In the genomic region with DNA sequence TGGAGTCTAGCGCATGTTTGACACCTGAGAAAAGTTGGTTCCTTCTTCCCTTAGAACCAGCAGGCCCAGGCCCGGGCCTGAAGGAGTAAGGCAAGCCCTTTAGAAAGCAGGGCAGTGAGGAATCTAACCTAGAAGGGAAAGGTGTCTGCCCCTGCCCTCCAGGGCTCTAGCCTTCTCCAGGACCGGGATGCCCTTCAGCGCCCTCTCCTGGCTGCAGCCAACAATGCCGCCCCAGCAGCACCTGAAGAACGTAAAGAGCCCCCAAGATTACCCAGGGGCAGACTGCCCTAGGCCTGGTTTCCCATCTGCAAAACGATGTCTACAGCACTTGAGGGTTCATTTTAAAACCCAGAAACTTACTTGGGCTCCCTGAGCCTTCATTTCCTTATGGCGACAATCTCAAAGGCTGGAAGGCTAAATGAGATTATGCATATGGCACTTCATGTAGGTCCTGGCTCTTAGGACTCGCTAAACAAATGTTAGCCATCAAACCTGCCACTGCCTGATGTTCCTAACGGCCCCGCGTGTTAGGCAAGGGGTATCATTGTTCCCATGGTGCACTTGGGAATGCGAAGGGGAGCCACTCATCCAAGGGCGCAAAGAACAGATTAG, we compare ENCODE assay signal across 10 cellular contexts.
A peak's percentile ranks its signal among the peaks of the same experiment; 100 is the strongest.
DNase-seq lines count a peak whose midpoint lies in the region; ATAC-seq and TF ChIP-seq lines count a peak whose summit lies in the region.
"Had no signal": no experiment of that assay in that cellular context is flagged by ENCODE, and none has a peak within 500 bp of the region (broad histone marks: within the 10 kb centered on the region; RNA-seq: fewer than 3 reads in every experiment).

No MANE protein-coding gene starts in this region.

- ATAC-seq in Panc1 (no peak), GM19397 (IDR thresholded peaks at IDR 0.05; ENCODE audit: unreplicated experiment) (no peak), HG02571 (IDR thresholded peaks at IDR 0.05; ENCODE audit: unreplicated experiment) (no peak)

- CTCF ChIA-PET in Panc1 (lab: Charles Lee), result no interaction called here

- BruUV-seq in Panc1 (replicated peaks; lab: Mats Ljungman, UMichigan), result no TSS peak

- H3K9me3 ChIP-seq in Panc1 (ENCODE audit: control insufficient read depth, insufficient read depth, low read depth, low read length), result no peaks in the 10 kb centered on the region

- H3K4me1 ChIP-seq in Panc1 (ENCODE audit: control insufficient read depth, insufficient read depth, low read length), result no peaks in the 10 kb centered on the region

- peak; percentile 44 for TF ChIP-seq CTCF in GM20000 (IDR thresholded peaks at IDR 0.05; ENCODE audit: extremely low read depth, missing control alignments)
- peak; percentile 69; the same call in 1 of the 2 replicates for TF ChIP-seq CTCF in Panc1 (IDR thresholded peaks at IDR 0.05)

- H3K36me3 ChIP-seq in Panc1 (ENCODE audit: control insufficient read depth, insufficient read depth, low read length), result no peaks in the 10 kb centered on the region

- intact Hi-C loops in Panc1 (cut with micrococcal nuclease; ENCODE audit: unreplicated experiment), result no loop called here

- DNase-seq in NCI-H524 (lab: John Stamatoyannopoulos, UW), result peak; percentile 77 to 84
- DNase-seq in NCI-H524 treated with DMSO at 0.1 percent for 48 hours (lab: John Stamatoyannopoulos, UW), result no peak
- peak; percentile 31 for DNase-seq in GM20000 (ENCODE audit: low spot score)
- DNase-seq in Panc1 (ENCODE audit: low read depth, low spot score), result no peak
- DNase-seq in islet precursor cell, result peak; percentile 81
- DNase-seq in NCI-H1694 treated with DMSO at 0.1 percent for 48 hours (lab: John Stamatoyannopoulos, UW), result no peak
- DNase-seq: activated T-cell treated with anti-CD3 and anti-CD28 coated beads, Interleukin-2, amount 50 U/mL, for 24 hours; nucleus accumbens had no signal

- H3K27ac ChIP-seq in Panc1 (ENCODE audit: low read length), result no peak overlapping the region

- in situ Hi-C loops in Panc1 (cut with HindIII; ENCODE audit: low pct_unique_long_range_greater_than_20kb, low sequenced_read_pairs), result no loop called here

- POLR2A ChIA-PET in Panc1 (lab: Charles Lee), result no interaction called here

- H3K27me3 ChIP-seq in Panc1 (ENCODE audit: control insufficient read depth, insufficient read depth, low read length), result 0 out of 2 replicates have a peak, but pooled peaks cover 2% of the 10 kb centered on the region

- H3K4me3 ChIP-seq in Panc1 (ENCODE audit: low read depth in 2 of 2, low read length in 2 of 2), result no peak overlapping the region

Comparison
In these comparisons a context has a peak if more than half of its experiments do, and no peak if none do; other contexts are left out.
1. DNase-seq: peak in NCI-H524 (2 of 2), GM20000 (single experiment) and islet precursor cell (single experiment); none in NCI-H524 treated with DMSO at 0.1 percent for 48 hours (single experiment), Panc1 (single experiment) and NCI-H1694 treated with DMSO at 0.1 percent for 48 hours (single experiment).